ENCODE assay signal across 1 cellular context in the genomic region with DNA sequence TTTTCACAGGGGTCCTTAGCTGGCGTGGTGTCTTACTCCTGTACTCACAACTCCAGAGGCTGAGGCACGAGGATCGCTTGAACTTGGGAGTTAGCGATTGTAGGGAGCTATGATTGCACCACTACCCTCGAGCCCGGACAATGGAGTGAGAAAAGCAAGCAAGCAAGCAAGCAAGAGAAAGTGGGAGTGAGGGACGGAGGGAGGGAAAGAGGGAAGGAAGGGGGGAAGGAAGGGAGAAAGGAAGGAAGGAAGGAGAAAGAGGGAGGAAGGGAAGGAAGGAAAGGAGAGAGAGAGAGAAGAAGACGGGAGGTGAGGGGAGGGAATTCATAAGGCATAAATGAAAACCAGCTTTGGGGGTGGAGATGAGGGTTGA.
TF ChIP-seq lines count a peak whose summit lies in the region.

No MANE protein-coding gene starts in this region.

TF ChIP-seq in K562, 482 proteins besides CTCF, POLR2A, EP300 and RAD21 (continued from another document and continues in another):
- TF ChIP-seq, protein P1, sequence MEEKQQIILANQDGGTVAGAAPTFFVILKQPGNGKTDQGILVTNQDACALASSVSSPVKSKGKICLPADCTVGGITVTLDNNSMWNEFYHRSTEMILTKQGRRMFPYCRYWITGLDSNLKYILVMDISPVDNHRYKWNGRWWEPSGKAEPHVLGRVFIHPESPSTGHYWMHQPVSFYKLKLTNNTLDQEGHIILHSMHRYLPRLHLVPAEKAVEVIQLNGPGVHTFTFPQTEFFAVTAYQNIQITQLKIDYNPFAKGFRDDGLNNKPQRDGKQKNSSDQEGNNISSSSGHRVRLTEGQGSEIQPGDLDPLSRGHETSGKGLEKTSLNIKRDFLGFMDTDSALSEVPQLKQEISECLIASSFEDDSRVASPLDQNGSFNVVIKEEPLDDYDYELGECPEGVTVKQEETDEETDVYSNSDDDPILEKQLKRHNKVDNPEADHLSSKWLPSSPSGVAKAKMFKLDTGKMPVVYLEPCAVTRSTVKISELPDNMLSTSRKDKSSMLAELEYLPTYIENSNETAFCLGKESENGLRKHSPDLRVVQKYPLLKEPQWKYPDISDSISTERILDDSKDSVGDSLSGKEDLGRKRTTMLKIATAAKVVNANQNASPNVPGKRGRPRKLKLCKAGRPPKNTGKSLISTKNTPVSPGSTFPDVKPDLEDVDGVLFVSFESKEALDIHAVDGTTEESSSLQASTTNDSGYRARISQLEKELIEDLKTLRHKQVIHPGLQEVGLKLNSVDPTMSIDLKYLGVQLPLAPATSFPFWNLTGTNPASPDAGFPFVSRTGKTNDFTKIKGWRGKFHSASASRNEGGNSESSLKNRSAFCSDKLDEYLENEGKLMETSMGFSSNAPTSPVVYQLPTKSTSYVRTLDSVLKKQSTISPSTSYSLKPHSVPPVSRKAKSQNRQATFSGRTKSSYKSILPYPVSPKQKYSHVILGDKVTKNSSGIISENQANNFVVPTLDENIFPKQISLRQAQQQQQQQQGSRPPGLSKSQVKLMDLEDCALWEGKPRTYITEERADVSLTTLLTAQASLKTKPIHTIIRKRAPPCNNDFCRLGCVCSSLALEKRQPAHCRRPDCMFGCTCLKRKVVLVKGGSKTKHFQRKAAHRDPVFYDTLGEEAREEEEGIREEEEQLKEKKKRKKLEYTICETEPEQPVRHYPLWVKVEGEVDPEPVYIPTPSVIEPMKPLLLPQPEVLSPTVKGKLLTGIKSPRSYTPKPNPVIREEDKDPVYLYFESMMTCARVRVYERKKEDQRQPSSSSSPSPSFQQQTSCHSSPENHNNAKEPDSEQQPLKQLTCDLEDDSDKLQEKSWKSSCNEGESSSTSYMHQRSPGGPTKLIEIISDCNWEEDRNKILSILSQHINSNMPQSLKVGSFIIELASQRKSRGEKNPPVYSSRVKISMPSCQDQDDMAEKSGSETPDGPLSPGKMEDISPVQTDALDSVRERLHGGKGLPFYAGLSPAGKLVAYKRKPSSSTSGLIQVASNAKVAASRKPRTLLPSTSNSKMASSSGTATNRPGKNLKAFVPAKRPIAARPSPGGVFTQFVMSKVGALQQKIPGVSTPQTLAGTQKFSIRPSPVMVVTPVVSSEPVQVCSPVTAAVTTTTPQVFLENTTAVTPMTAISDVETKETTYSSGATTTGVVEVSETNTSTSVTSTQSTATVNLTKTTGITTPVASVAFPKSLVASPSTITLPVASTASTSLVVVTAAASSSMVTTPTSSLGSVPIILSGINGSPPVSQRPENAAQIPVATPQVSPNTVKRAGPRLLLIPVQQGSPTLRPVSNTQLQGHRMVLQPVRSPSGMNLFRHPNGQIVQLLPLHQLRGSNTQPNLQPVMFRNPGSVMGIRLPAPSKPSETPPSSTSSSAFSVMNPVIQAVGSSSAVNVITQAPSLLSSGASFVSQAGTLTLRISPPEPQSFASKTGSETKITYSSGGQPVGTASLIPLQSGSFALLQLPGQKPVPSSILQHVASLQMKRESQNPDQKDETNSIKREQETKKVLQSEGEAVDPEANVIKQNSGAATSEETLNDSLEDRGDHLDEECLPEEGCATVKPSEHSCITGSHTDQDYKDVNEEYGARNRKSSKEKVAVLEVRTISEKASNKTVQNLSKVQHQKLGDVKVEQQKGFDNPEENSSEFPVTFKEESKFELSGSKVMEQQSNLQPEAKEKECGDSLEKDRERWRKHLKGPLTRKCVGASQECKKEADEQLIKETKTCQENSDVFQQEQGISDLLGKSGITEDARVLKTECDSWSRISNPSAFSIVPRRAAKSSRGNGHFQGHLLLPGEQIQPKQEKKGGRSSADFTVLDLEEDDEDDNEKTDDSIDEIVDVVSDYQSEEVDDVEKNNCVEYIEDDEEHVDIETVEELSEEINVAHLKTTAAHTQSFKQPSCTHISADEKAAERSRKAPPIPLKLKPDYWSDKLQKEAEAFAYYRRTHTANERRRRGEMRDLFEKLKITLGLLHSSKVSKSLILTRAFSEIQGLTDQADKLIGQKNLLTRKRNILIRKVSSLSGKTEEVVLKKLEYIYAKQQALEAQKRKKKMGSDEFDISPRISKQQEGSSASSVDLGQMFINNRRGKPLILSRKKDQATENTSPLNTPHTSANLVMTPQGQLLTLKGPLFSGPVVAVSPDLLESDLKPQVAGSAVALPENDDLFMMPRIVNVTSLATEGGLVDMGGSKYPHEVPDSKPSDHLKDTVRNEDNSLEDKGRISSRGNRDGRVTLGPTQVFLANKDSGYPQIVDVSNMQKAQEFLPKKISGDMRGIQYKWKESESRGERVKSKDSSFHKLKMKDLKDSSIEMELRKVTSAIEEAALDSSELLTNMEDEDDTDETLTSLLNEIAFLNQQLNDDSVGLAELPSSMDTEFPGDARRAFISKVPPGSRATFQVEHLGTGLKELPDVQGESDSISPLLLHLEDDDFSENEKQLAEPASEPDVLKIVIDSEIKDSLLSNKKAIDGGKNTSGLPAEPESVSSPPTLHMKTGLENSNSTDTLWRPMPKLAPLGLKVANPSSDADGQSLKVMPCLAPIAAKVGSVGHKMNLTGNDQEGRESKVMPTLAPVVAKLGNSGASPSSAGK (IDR thresholded peaks at IDR 0.05): peak; percentile 70
- TF ChIP-seq GATAD2A (IDR thresholded peaks at IDR 0.05) (peak; percentile 92; the same call in 1 of the 2 replicates), E2F8 (IDR thresholded peaks at IDR 0.05; ENCODE audit: low read depth, partially characterized antibody) (peak; percentile 69), PRPF4 (IDR thresholded peaks at IDR 0.05; ENCODE audit: insufficient read depth, low read depth, low read length, poor library complexity, severe bottlenecking) (no peak), HNRNPL (IDR thresholded peaks at IDR 0.05; ENCODE audit: low read depth, low read length) (no peak), MAX (CRISPR knock-in tag; IDR thresholded peaks at IDR 0.05) (no peak), LARP7 (IDR thresholded peaks at IDR 0.05) (peak; percentile 99), ZNF239 (CRISPR knock-in tag; IDR thresholded peaks at IDR 0.05) (no peak), NCOA4 (IDR thresholded peaks at IDR 0.05; ENCODE audit: partially characterized antibody) (peak; percentile 57), FOXK1 (CRISPR knock-in tag; IDR thresholded peaks at IDR 0.05; ENCODE audit: borderline replicate concordance) (no peak), NCOA1 (IDR thresholded peaks at IDR 0.05; ENCODE audit: low read depth) (peak; percentile 62; the same call in 1 of the 2 replicates), MCM7 (IDR thresholded peaks at IDR 0.05) (0 out of 4 replicates have a peak, but pooled peaks have one; percentile 81 to 87), ZBTB40 (IDR thresholded peaks at IDR 0.05) (peak; percentile 80), ZBTB40 (CRISPR knock-in tag; IDR thresholded peaks at IDR 0.05) (no peak)
- TF ChIP-seq, protein P2, sequence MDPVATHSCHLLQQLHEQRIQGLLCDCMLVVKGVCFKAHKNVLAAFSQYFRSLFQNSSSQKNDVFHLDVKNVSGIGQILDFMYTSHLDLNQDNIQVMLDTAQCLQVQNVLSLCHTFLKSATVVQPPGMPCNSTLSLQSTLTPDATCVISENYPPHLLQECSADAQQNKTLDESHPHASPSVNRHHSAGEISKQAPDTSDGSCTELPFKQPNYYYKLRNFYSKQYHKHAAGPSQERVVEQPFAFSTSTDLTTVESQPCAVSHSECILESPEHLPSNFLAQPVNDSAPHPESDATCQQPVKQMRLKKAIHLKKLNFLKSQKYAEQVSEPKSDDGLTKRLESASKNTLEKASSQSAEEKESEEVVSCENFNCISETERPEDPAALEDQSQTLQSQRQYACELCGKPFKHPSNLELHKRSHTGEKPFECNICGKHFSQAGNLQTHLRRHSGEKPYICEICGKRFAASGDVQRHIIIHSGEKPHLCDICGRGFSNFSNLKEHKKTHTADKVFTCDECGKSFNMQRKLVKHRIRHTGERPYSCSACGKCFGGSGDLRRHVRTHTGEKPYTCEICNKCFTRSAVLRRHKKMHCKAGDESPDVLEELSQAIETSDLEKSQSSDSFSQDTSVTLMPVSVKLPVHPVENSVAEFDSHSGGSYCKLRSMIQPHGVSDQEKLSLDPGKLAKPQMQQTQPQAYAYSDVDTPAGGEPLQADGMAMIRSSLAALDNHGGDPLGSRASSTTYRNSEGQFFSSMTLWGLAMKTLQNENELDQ (CRISPR knock-in tag; IDR thresholded peaks at IDR 0.05; ENCODE audit: borderline replicate concordance): no peak
- TF ChIP-seq, protein P3, sequence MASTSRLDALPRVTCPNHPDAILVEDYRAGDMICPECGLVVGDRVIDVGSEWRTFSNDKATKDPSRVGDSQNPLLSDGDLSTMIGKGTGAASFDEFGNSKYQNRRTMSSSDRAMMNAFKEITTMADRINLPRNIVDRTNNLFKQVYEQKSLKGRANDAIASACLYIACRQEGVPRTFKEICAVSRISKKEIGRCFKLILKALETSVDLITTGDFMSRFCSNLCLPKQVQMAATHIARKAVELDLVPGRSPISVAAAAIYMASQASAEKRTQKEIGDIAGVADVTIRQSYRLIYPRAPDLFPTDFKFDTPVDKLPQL (IDR thresholded peaks at IDR 0.05; ENCODE audit: extremely low read depth, insufficient read length): no peak
